ENCODE assay signal across 7 cellular contexts in the genomic region with DNA sequence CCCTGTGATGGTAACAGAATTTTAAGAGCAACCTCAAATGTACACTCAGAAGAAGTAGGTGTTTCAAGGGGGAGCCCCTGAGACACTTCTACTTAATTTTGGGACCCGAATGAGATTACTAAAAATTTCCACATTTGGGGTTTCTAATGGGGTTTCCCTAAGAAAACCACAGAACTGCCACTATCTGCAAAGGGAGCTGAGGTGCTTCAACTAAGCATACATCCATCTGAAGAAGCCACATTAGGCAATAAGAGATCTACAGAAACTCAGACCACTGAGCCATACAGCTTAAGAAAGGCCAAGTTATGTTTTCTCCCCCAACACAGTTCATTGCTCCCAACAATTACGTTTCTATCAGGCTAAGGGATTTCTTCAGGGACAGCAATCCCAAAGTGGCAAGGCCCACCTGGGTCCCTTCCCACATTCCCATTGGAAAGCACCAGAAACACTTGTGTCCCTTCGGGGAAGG. TPM values are rescaled to one million over a fixed set of nuclear protein-coding genes. Genes with fewer than 3 reads are reported as not detected.
DNase-seq lines count a peak whose midpoint lies in the region; ATAC-seq, FAIRE-seq and TF ChIP-seq lines count a peak whose summit lies in the region.

No MANE protein-coding gene starts in this region.

- H3K27me3 Mint-ChIP-seq in astrocyte (ENCODE audit: low read depth, unreplicated experiment) (no peaks in the 10 kb centered on the region), neural crest cell (ENCODE audit: low read depth) (no peaks in the 10 kb centered on the region)

- H3K9me3 ChIP-seq in astrocyte (ENCODE audit: insufficient read depth, low read depth, low read length), result no peaks in the 10 kb centered on the region

- ATAC-seq in GM19328 (IDR thresholded peaks at IDR 0.05; ENCODE audit: unreplicated experiment), result peak; percentile 45
- ATAC-seq in HG03095 (IDR thresholded peaks at IDR 0.05; ENCODE audit: unreplicated experiment), result peak; percentile 42
- no peak for ATAC-seq in GM21737 (IDR thresholded peaks at IDR 0.05; ENCODE audit: unreplicated experiment)

- no peak overlapping the region for H3K27ac Mint-ChIP-seq in astrocyte (ENCODE audit: unreplicated experiment)
- H3K27ac Mint-ChIP-seq in neural crest cell (ENCODE audit: unreplicated experiment), result no peak overlapping the region

- H3K36me3 ChIP-seq in astrocyte (ENCODE audit: insufficient read depth, low read length), result peaks cover 20% of the 10 kb centered on the region

- no peak overlapping the region for H2AFZ ChIP-seq in astrocyte (ENCODE audit: low read depth, low read length)

- peaks cover 70% of the 10 kb centered on the region for H3K4me1 ChIP-seq in astrocyte (ENCODE audit: insufficient read depth, low read length)

- H3K9me3 Mint-ChIP-seq in astrocyte (ENCODE audit: unreplicated experiment), result no peaks in the 10 kb centered on the region
- H3K9me3 Mint-ChIP-seq in neural crest cell, result no peaks in the 10 kb centered on the region

- H3K4me2 ChIP-seq in astrocyte (ENCODE audit: low read length), result peak overlapping the region; percentile 45

- H3K79me2 ChIP-seq in astrocyte (ENCODE audit: insufficient read depth, low read length), result peaks cover 90% of the 10 kb centered on the region

- H3K4me1 Mint-ChIP-seq in astrocyte (ENCODE audit: low read depth, unreplicated experiment) (peaks cover 68% of the 10 kb centered on the region), neural crest cell (peaks cover 64% of the 10 kb centered on the region)

- H3K36me3 Mint-ChIP-seq in astrocyte (ENCODE audit: low read depth, unreplicated experiment) (peaks cover 46% of the 10 kb centered on the region), neural crest cell (ENCODE audit: low read depth) (peaks cover 41% of the 10 kb centered on the region)

- no peak for FAIRE-seq in astrocyte (lab: Jason Lieb, UNC)

- H3K9ac ChIP-seq in astrocyte (ENCODE audit: low read length), result no peak overlapping the region

- no peak overlapping the region for H3K27ac ChIP-seq in astrocyte (ENCODE audit: low read depth, low read length)

- H4K20me1 ChIP-seq in astrocyte (ENCODE audit: insufficient read depth, low read length), result peaks cover 21% of the 10 kb centered on the region

- TF ChIP-seq CTCF in astrocyte (IDR thresholded peaks at IDR 0.05; ENCODE audit: insufficient read depth, low read depth, low read length) (no peak), neural crest cell (conservative IDR thresholded peaks at IDR 0.05) (no peak)

- H3K4me3 Mint-ChIP-seq in astrocyte (ENCODE audit: unreplicated experiment) (peak overlapping the region; percentile 68), neural crest cell (peak overlapping the region; percentile 76)

- no peaks in the 10 kb centered on the region for H3K27me3 ChIP-seq in astrocyte (ENCODE audit: insufficient read depth, low read length)

- DNase-seq in astrocyte (ENCODE audit: low read depth), result no peak
- no peak for DNase-seq in neural crest cell (ENCODE audit: low read depth, low spot score)
- DNase-seq in midbrain (lab: John Stamatoyannopoulos, UW), result no peak
- no peak for DNase-seq in AG08395 (ENCODE audit: low spot score)

- no peak overlapping the region for H3K4me3 ChIP-seq in astrocyte (ENCODE audit: insufficient read depth, low read depth, low read length)

RNA-seq across cellular contexts. Expression of a gene that starts 5.2 kb away (rescaled TPM):
- 103 and 149 TPM in 2 replicates for total RNA-seq in astrocyte
- 74.3 and 74.8 TPM in 2 replicates for total RNA-seq in neural crest cell

RNA-seq across cellular contexts. Expression of a gene that starts 21.6 kb away (rescaled TPM):
- 31.7 and 41.6 TPM in 2 replicates for total RNA-seq in astrocyte
- total RNA-seq in neural crest cell, result 208 and 210 TPM in 2 replicates
